In genomic region chr5:130227699-130228098, GRCh38 we compare ENCODE assay signal across 21 cellular contexts.
"Had no signal": no experiment of that assay in that cellular context is flagged by ENCODE, and none has a peak within 500 bp of the region (broad histone marks: within the 10 kb centered on the region; RNA-seq: fewer than 3 reads in every experiment).

No MANE protein-coding gene starts in this region.

- H3K4me1 ChIP-seq: pancreas, right lobe of liver, testis had no signal

- H3K27me3 ChIP-seq: neutrophil, pancreas, right lobe of liver, testis had no signal

- DNase-seq: activated CD4-positive, alpha-beta T cell treated with anti-CD3 and anti-CD28 coated beads for 1 hour; activated CD8-positive, alpha-beta memory T cell treated with anti-CD3 and anti-CD28 coated beads for 24 hours; activated CD8-positive, alpha-beta memory T cell treated with anti-CD3 and anti-CD28 coated beads, Interleukin-2, amount 50 U/mL, for 48 hours; activated effector memory CD4-positive, alpha-beta T cell treated with Interleukin-2 at 50 U/mL for 16 hours; activated naive CD4-positive, alpha-beta T cell treated with anti-CD3 and anti-CD28 coated beads, Interleukin-2, amount 10 ng/mL, durations not matched to agents 7 days and 5 days; activated naive CD8-positive, alpha-beta T cell treated with anti-CD3 and anti-CD28 coated beads, Interleukin-2, amount 50 U/mL, for 24 hours; activated T-cell treated with anti-CD3 and anti-CD28 coated beads, Interleukin-2, amount 50 U/mL, for 48 hours; aorta; cortex of kidney; erythroblast; head of caudate nucleus; mesenchymal stem cell; naive thymus-derived CD8-positive, alpha-beta T cell; pancreas; right lobe of liver; stimulated activated CD4-positive, alpha-beta T cell treated with anti-CD3 and anti-CD28 coated beads, Interleukin-4, amount 100 ng/mL, for 24 hours; testis had no signal

- H3K27ac ChIP-seq: neutrophil, pancreas, right lobe of liver, testis had no signal

- FAIRE-seq: endometrium, frontal cortex, pancreas had no signal

- H3K4me3 ChIP-seq: pancreas, right lobe of liver, testis had no signal

- H3K9me3 ChIP-seq: neutrophil, pancreas, right lobe of liver, testis had no signal

- H3K36me3 ChIP-seq: neutrophil, pancreas, right lobe of liver had no signal

- ATAC-seq: activated naive CD8-positive, alpha-beta T cell treated with anti-CD3 and anti-CD28 coated beads, Interleukin-2, amount 50 U/mL, for 24 hours; naive thymus-derived CD8-positive, alpha-beta T cell; pancreas; right lobe of liver; stimulated activated effector memory CD8-positive, alpha-beta T cell treated with anti-CD3 and anti-CD28 coated beads, Interleukin-12 subunit alpha, Interleukin-12 subunit beta, amount 100 ng/mL, for 72 hours had no signal
